ENCODE assay signal across 13 cellular contexts in the genomic region with DNA sequence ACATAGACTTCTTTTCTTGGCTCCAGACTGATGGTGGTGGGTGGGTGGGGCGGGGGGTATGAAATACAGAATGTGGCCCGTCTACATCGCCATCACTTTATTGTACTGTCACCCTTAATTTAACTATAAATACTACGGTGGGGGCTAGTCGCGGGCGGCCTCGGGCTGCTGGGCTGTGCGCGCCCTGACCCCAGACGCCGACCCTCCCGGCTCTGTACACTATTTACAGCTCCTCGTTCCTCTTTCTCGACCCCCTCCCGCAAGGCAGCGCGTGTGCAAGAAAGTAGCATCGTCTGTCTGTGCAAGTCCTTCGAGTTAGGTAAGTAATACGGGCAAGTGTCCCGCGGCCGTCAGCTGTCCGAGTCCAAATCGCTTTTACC. TPM values are rescaled to one million over a fixed set of nuclear protein-coding genes. Genes with fewer than 3 reads are reported as not detected.
DNase-seq lines count a peak whose midpoint lies in the region.
"Had no signal": no experiment of that assay in that cellular context is flagged by ENCODE, and none has a peak within 500 bp of the region (broad histone marks: within the 10 kb centered on the region; RNA-seq: fewer than 3 reads in every experiment).

No MANE protein-coding gene starts in this region.

- 11% methylated on average over 25 of the region's 26 CpGs for WGBS in mesenchymal stem cell

- H3K27ac ChIP-seq in mesenchymal stem cell (ENCODE audit: low read length, poor library complexity, severe bottlenecking) (no peak overlapping the region), subcutaneous abdominal adipose tissue (ENCODE audit: low read depth, low read length) (no peak overlapping the region)
- H3K27ac ChIP-seq: epithelial cell of prostate had no signal

- H3K27me3 Mint-ChIP-seq in activated naive CD4-positive, alpha-beta T cell treated with anti-CD3 and anti-CD28 coated beads, Interleukin-2, amount 50 U/mL, for 24 hours = peaks cover 44% of the 10 kb centered on the region

- H3K79me1 ChIP-seq in mesenchymal stem cell (replicated peaks; ENCODE audit: low read length, poor library complexity, severe bottlenecking) = no peaks in the 10 kb centered on the region

- no peak overlapping the region for H3K23ac ChIP-seq in mesenchymal stem cell (ENCODE audit: low read length in 2 of 2)

- H3K4me1 ChIP-seq in adipocyte (ENCODE audit: control insufficient read depth, insufficient read depth, low read length) = peaks cover 7% of the 10 kb centered on the region
- peaks cover 28% of the 10 kb centered on the region for H3K4me1 ChIP-seq in mesenchymal stem cell (ENCODE audit: control insufficient read depth, insufficient read depth, low read depth, low read length)
- peaks cover 0 to 29% (median 27%) of the 10 kb centered on the region in 5 donors for H3K4me1 ChIP-seq in subcutaneous abdominal adipose tissue (ENCODE audit: control insufficient read depth in 5 of 5, insufficient read depth in 5 of 5, low read length in 5 of 5)

- H3K9me3 Mint-ChIP-seq in activated naive CD4-positive, alpha-beta T cell treated with anti-CD3 and anti-CD28 coated beads, Interleukin-2, amount 50 U/mL, for 24 hours = no peaks in the 10 kb centered on the region

- H3K27ac Mint-ChIP-seq in activated naive CD4-positive, alpha-beta T cell treated with anti-CD3 and anti-CD28 coated beads, Interleukin-2, amount 50 U/mL, for 24 hours = peak overlapping the region; percentile 77

- H2BK120ac ChIP-seq in mesenchymal stem cell (ENCODE audit: low read depth, low read length) = no peak overlapping the region

- no peak overlapping the region for H3K18ac ChIP-seq in mesenchymal stem cell (ENCODE audit: low read depth in 1 of 2, low read length in 2 of 2)

- no peak overlapping the region for H3K4ac ChIP-seq in mesenchymal stem cell (ENCODE audit: low read depth in 1 of 2, low read length in 2 of 2)

- no peak overlapping the region for H2AFZ ChIP-seq in mesenchymal stem cell (ENCODE audit: low read depth, low read length)

- H3K36me3 ChIP-seq in adipocyte (ENCODE audit: control insufficient read depth, insufficient read depth, low read length, severe bottlenecking) (peaks cover 5% of the 10 kb centered on the region), mesenchymal stem cell (ENCODE audit: control insufficient read depth in 1 of 2, insufficient read depth in 2 of 2, low read depth in 1 of 2, low read length in 2 of 2) (peaks cover 0 to 22% of the 10 kb centered on the region in 2 experiments), subcutaneous abdominal adipose tissue (ENCODE audit: control insufficient read depth in 5 of 5, insufficient read depth in 5 of 5, low read length in 5 of 5) (no peaks in the 10 kb centered on the region)

- H2BK5ac ChIP-seq in mesenchymal stem cell (ENCODE audit: low read depth, low read length, poor library complexity, severe bottlenecking) = no peak overlapping the region

- no peak overlapping the region for H2BK12ac ChIP-seq in mesenchymal stem cell (ENCODE audit: low read length in 2 of 2)

- H3K4me3 Mint-ChIP-seq in activated naive CD4-positive, alpha-beta T cell treated with anti-CD3 and anti-CD28 coated beads, Interleukin-2, amount 50 U/mL, for 24 hours = peak overlapping the region; percentile 27

- no peaks in the 10 kb centered on the region for H3K36me3 Mint-ChIP-seq in activated naive CD4-positive, alpha-beta T cell treated with anti-CD3 and anti-CD28 coated beads, Interleukin-2, amount 50 U/mL, for 24 hours

- no peak for DNase-seq in activated naive CD4-positive, alpha-beta T cell (lab: John Stamatoyannopoulos, UW)
- DNase-seq in adipocyte (ENCODE audit: low read depth) = no peak
- no peak for DNase-seq in mesenchymal stem cell
- DNase-seq in NCI-H526 (lab: John Stamatoyannopoulos, UW) = no peak
- DNase-seq in hepatic stellate cell (ENCODE audit: low spot score) = no peak
- no peak for DNase-seq in OCI-M2 (lab: John Stamatoyannopoulos, UW; ENCODE audit: unreplicated experiment)
- DNase-seq: NCI-H1048; NK-92 treated with Interleukin-12 subunit alpha and Interleukin-12 subunit beta, amount 100 ng/mL, for 24 hours; T-helper 9 cell had no signal

- peak overlapping the region; percentile 86 for H3K4me3 ChIP-seq in adipocyte (ENCODE audit: low read length)
- peak overlapping the region in 1 of 2 experiments; percentile 87 for H3K4me3 ChIP-seq in mesenchymal stem cell (ENCODE audit: insufficient read depth in 1 of 2, low read depth in 1 of 2, low read length in 2 of 2)
- peak overlapping the region; percentile 67 to 80 (median 77) for H3K4me3 ChIP-seq in subcutaneous abdominal adipose tissue (ENCODE audit: low read depth in 1 of 5, low read length in 5 of 5)

- peaks cover 20% of the 10 kb centered on the region for H3K4me1 Mint-ChIP-seq in activated naive CD4-positive, alpha-beta T cell treated with anti-CD3 and anti-CD28 coated beads, Interleukin-2, amount 50 U/mL, for 24 hours

- H3K9me3 ChIP-seq in adipocyte (ENCODE audit: control insufficient read depth, low read length) (no peaks in the 10 kb centered on the region), mesenchymal stem cell (ENCODE audit: control insufficient read depth, low read length) (no peaks in the 10 kb centered on the region), subcutaneous abdominal adipose tissue (ENCODE audit: control insufficient read depth in 5 of 5, low read length in 5 of 5) (no peaks in the 10 kb centered on the region)

- peak overlapping the region; percentile 86 for H3K9ac ChIP-seq in adipocyte (ENCODE audit: low read length)
- peak overlapping the region; percentile 93 for H3K9ac ChIP-seq in mesenchymal stem cell (ENCODE audit: low read length)
- peak overlapping the region in 1 of 5 donors; percentile 59 for H3K9ac ChIP-seq in subcutaneous abdominal adipose tissue (ENCODE audit: low read length in 5 of 5)

- no peak overlapping the region for H3K14ac ChIP-seq in mesenchymal stem cell (ENCODE audit: low read length in 2 of 2)

- H3K4me2 ChIP-seq in mesenchymal stem cell (ENCODE audit: low read length, poor library complexity, severe bottlenecking) = no peak overlapping the region

- H4K8ac ChIP-seq in mesenchymal stem cell (ENCODE audit: low read length) = no peak overlapping the region

- H2AK5ac ChIP-seq in mesenchymal stem cell (ENCODE audit: low read length, severe bottlenecking) = no peak overlapping the region

- H3K27me3 ChIP-seq in adipocyte (replicated peaks; ENCODE audit: control insufficient read depth, insufficient read depth, low read length) = no peaks in the 10 kb centered on the region
- peaks cover 6 to 92% of the 10 kb centered on the region in 2 experiments for H3K27me3 ChIP-seq in mesenchymal stem cell (ENCODE audit: control insufficient read depth in 1 of 2, insufficient read depth in 1 of 2, low read length in 2 of 2)
- peaks cover 3 to 45% (median 29%) of the 10 kb centered on the region in 5 donors for H3K27me3 ChIP-seq in subcutaneous abdominal adipose tissue (ENCODE audit: control insufficient read depth in 5 of 5, insufficient read depth in 4 of 5, low read length in 5 of 5)

- no peak overlapping the region for H4K91ac ChIP-seq in mesenchymal stem cell (ENCODE audit: low read length)

- no peak overlapping the region for H2BK15ac ChIP-seq in mesenchymal stem cell (ENCODE audit: low read depth, poor library complexity, severe bottlenecking)

RNA-seq across cellular contexts. Expression of a gene that starts 1.8 kb away (rescaled TPM):
- not detected for polyA plus RNA-seq in mesenchymal stem cell (2013, experiment 1 of 2)
- not detected for polyA plus RNA-seq in mesenchymal stem cell (2013, experiment 2 of 2)
- polyA plus RNA-seq: BJ had no signal
